In the genomic region with DNA sequence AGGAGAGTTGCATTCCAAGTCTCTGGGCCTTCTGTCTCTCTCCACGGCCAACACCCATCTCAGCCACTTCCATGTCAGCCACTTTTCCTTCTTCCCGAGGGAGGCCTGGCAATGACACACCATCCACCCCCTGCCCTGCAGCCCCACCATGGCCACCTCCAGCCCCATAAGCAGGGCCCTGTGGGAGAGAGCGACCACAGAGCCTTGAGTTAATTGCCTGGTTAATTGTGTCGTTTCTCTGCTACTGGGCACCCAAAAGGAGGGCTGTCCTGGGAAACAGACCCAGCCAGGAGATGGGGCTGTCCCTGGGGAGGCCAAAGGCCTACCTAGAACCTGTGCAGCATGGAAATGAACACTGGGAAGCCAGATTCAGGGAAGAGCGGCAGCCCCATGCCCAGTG, we compare ENCODE assay signal across 16 cellular contexts. TPM values are rescaled to one million over a fixed set of nuclear protein-coding genes. Genes with fewer than 3 reads are reported as not detected.
DNase-seq lines count a peak whose midpoint lies in the region; ATAC-seq and TF ChIP-seq lines count a peak whose summit lies in the region.
"Had no signal": no experiment of that assay in that cellular context is flagged by ENCODE, and none has a peak within 500 bp of the region (broad histone marks: within the 10 kb centered on the region; RNA-seq: fewer than 3 reads in every experiment).

No MANE protein-coding gene starts in this region.

- H3K9me3 ChIP-seq in CD8-positive, alpha-beta memory T cell (ENCODE audit: low read length): no peaks in the 10 kb centered on the region
- H3K9me3 ChIP-seq in mucosa of descending colon (no peaks in the 10 kb centered on the region), Caco-2 (no peaks in the 10 kb centered on the region)

- TF ChIP-seq CTCF in mucosa of descending colon (IDR thresholded peaks at IDR 0.05) (no peak), Caco-2 (IDR thresholded peaks at IDR 0.05; ENCODE audit: insufficient read depth in 1 of 2, low read depth in 1 of 2, low read length in 1 of 2, severe bottlenecking in 1 of 2, unreplicated experiment in 1 of 2) (no peak)

- H3K36me3 ChIP-seq in CD8-positive, alpha-beta memory T cell (ENCODE audit: insufficient read depth, low read length): peaks cover 22% of the 10 kb centered on the region
- no peaks in the 10 kb centered on the region for H3K36me3 ChIP-seq in mucosa of descending colon (ENCODE audit: low read depth)
- no peaks in the 10 kb centered on the region for H3K36me3 ChIP-seq in Caco-2 (ENCODE audit: control insufficient read depth, insufficient read depth, low read length)

- H3K27me3 Mint-ChIP-seq in CD8-positive, alpha-beta memory T cell: no peaks in the 10 kb centered on the region
- H3K27me3 Mint-ChIP-seq in memory B cell: no peaks in the 10 kb centered on the region
- H3K27me3 Mint-ChIP-seq in Caco-2 (ENCODE audit: insufficient read depth, unreplicated experiment): no peaks in the 10 kb centered on the region

- H3K4me3 ChIP-seq in CD8-positive, alpha-beta memory T cell (ENCODE audit: low read length): no peak overlapping the region
- no peak overlapping the region for H3K4me3 ChIP-seq in mucosa of descending colon
- H3K4me3 ChIP-seq in Caco-2 (ENCODE audit: low read depth, low read length): no peak overlapping the region
- H3K4me3 ChIP-seq: PC-9 had no signal

- H3K27ac Mint-ChIP-seq in CD8-positive, alpha-beta memory T cell: peak overlapping the region; percentile 53 to 94 (median 82)
- H3K27ac Mint-ChIP-seq in memory B cell (peak overlapping the region; percentile 82), Caco-2 (ENCODE audit: unreplicated experiment) (no peak overlapping the region)
- H3K27ac Mint-ChIP-seq in stimulated activated effector memory CD8-positive, alpha-beta T cell treated with anti-CD3 and anti-CD28 coated beads, Interleukin-12 subunit alpha, Interleukin-12 subunit beta, amount 100 ng/mL, for 72 hours: peak overlapping the region; percentile 41
- H3K27ac Mint-ChIP-seq: HFFc6 had no signal

- ATAC-seq in memory B cell (ENCODE audit: low read depth): no peak
- ATAC-seq in stimulated activated effector memory CD8-positive, alpha-beta T cell treated with anti-CD3 and anti-CD28 coated beads, Interleukin-12 subunit alpha, Interleukin-12 subunit beta, amount 100 ng/mL, for 72 hours: no peak
- no peak for ATAC-seq in mucosa of descending colon

- no peaks in the 10 kb centered on the region for H3K9me3 Mint-ChIP-seq in CD8-positive, alpha-beta memory T cell
- H3K9me3 Mint-ChIP-seq in memory B cell (no peaks in the 10 kb centered on the region), Caco-2 (ENCODE audit: unreplicated experiment) (no peaks in the 10 kb centered on the region)
- no peaks in the 10 kb centered on the region for H3K9me3 Mint-ChIP-seq in stimulated activated effector memory CD8-positive, alpha-beta T cell treated with anti-CD3 and anti-CD28 coated beads, Interleukin-12 subunit alpha, Interleukin-12 subunit beta, amount 100 ng/mL, for 72 hours
- H3K9me3 Mint-ChIP-seq: HFFc6 had no signal

- no TSS peak for BruUV-seq in Caco-2 (replicated peaks; lab: Mats Ljungman, UMichigan)

- H3K4me1 ChIP-seq in CD8-positive, alpha-beta memory T cell (ENCODE audit: insufficient read depth, low read length): peaks cover 37% of the 10 kb centered on the region
- H3K4me1 ChIP-seq in mucosa of descending colon (ENCODE audit: low read depth) (no peaks in the 10 kb centered on the region), Caco-2 (no peaks in the 10 kb centered on the region)

- CTCF ChIA-PET in CD8-positive, alpha-beta memory T cell (lab: Charles Lee): interaction anchor here (1.9 to 2.5 kb wide), 3 partner anchors 79 to 206 kb away, joined by 6 to 30 read pairs (median 13); no protein-coding TSS in a partner anchor
- CTCF ChIA-PET in Caco-2 (lab: Charles Lee): no interaction called here

- peak; percentile 43 for DNase-seq in activated effector memory CD4-positive, alpha-beta T cell treated with anti-CD3 and anti-CD28 coated beads, Interleukin-2, amount 50 U/mL, for 16 hours
- DNase-seq in activated effector memory CD4-positive, alpha-beta T cell treated with Interleukin-2 at 50 U/mL for 16 hours: no peak
- no peak for DNase-seq in CD8-positive, alpha-beta memory T cell
- DNase-seq in memory B cell (ENCODE audit: low spot score in 2 of 2): no peak
- DNase-seq in stimulated activated effector memory CD8-positive, alpha-beta T cell treated with anti-CD3 and anti-CD28 coated beads, Interleukin-12 subunit alpha, Interleukin-12 subunit beta, amount 100 ng/mL, for 72 hours (ENCODE audit: low spot score in 2 of 2): no peak
- no peak for DNase-seq in mucosa of descending colon
- DNase-seq in Caco-2: no peak
- DNase-seq: C1 segment of cervical spinal cord, EL, HFFc6, IMR-90, Kasumi-1, MM.1S, NCI-H1105, NCI-H1694, PC-9 had no signal

- no peak overlapping the region for H3K27ac ChIP-seq in CD8-positive, alpha-beta memory T cell (ENCODE audit: low read depth, low read length)
- H3K27ac ChIP-seq: PC-9 had no signal

- intact Hi-C loops in mucosa of descending colon (cut with DNase I, micrococcal nuclease): no loop called here
- intact Hi-C loops in Caco-2 (cut with micrococcal nuclease; ENCODE audit: unreplicated experiment): no loop called here

- POLR2A ChIA-PET in CD8-positive, alpha-beta memory T cell (lab: Charles Lee): no interaction called here
- POLR2A ChIA-PET in Caco-2 (lab: Charles Lee): no interaction called here

- no peaks in the 10 kb centered on the region for H3K27me3 ChIP-seq in CD8-positive, alpha-beta memory T cell (ENCODE audit: insufficient read depth, low read length, poor library complexity, severe bottlenecking)
- H3K27me3 ChIP-seq in Caco-2 (replicated peaks; ENCODE audit: control insufficient read depth, insufficient read depth, low read length): no peaks in the 10 kb centered on the region

- H3K36me3 Mint-ChIP-seq in CD8-positive, alpha-beta memory T cell: peaks cover 0 to 49% (median 10%) of the 10 kb centered on the region in 3 donors
- H3K36me3 Mint-ChIP-seq in memory B cell (peaks cover 11% of the 10 kb centered on the region), Caco-2 (ENCODE audit: insufficient read depth, unreplicated experiment) (peaks cover 14% of the 10 kb centered on the region)
- peaks cover 53% of the 10 kb centered on the region for H3K36me3 Mint-ChIP-seq in stimulated activated effector memory CD8-positive, alpha-beta T cell treated with anti-CD3 and anti-CD28 coated beads, Interleukin-12 subunit alpha, Interleukin-12 subunit beta, amount 100 ng/mL, for 72 hours

- H3K4me3 Mint-ChIP-seq in CD8-positive, alpha-beta memory T cell: no peak overlapping the region
- H3K4me3 Mint-ChIP-seq in memory B cell: no peak overlapping the region
- H3K4me3 Mint-ChIP-seq in stimulated activated effector memory CD8-positive, alpha-beta T cell treated with anti-CD3 and anti-CD28 coated beads, Interleukin-12 subunit alpha, Interleukin-12 subunit beta, amount 100 ng/mL, for 72 hours: no peak overlapping the region
- H3K4me3 Mint-ChIP-seq in Caco-2 (ENCODE audit: unreplicated experiment): no peak overlapping the region
- H3K4me3 Mint-ChIP-seq: HFFc6 had no signal

- H3K4me1 Mint-ChIP-seq in CD8-positive, alpha-beta memory T cell: peaks cover 45 to 63% (median 47%) of the 10 kb centered on the region in 3 donors
- H3K4me1 Mint-ChIP-seq in memory B cell (peaks cover 23% of the 10 kb centered on the region), Caco-2 (ENCODE audit: low read depth, unreplicated experiment) (no peaks in the 10 kb centered on the region)
- peaks cover 51% of the 10 kb centered on the region for H3K4me1 Mint-ChIP-seq in stimulated activated effector memory CD8-positive, alpha-beta T cell treated with anti-CD3 and anti-CD28 coated beads, Interleukin-12 subunit alpha, Interleukin-12 subunit beta, amount 100 ng/mL, for 72 hours

RNA-seq across cellular contexts. Expression of a gene that starts 13.3 kb away (rescaled TPM):
- total RNA-seq in CD8-positive, alpha-beta memory T cell: 10 to 100 TPM; 79.5 to 86.3 TPM
- 181 TPM for polyA plus RNA-seq in CD8-positive, alpha-beta memory T cell
- 10 to 100 TPM in 2 of 3 donors, 1 to 10 TPM in 1; 5.4 to 13.4 (median 12.1) TPM for total RNA-seq in mucosa of descending colon
- 30.6 and 32.3 TPM in 2 replicates for total RNA-seq in Caco-2 (2022)

RNA-seq across cellular contexts. Expression of a gene that starts 53.4 kb away (rescaled TPM):
- 10 to 100 TPM; 54.3 TPM for total RNA-seq in CD8-positive, alpha-beta memory T cell
- 25.8 TPM for polyA plus RNA-seq in CD8-positive, alpha-beta memory T cell
- 10 to 100 TPM; 26.1 to 49.8 (median 27.5) TPM for total RNA-seq in mucosa of descending colon
- total RNA-seq in Caco-2 (2022): 40.0 and 40.8 TPM in 2 replicates
